In the genomic region with DNA sequence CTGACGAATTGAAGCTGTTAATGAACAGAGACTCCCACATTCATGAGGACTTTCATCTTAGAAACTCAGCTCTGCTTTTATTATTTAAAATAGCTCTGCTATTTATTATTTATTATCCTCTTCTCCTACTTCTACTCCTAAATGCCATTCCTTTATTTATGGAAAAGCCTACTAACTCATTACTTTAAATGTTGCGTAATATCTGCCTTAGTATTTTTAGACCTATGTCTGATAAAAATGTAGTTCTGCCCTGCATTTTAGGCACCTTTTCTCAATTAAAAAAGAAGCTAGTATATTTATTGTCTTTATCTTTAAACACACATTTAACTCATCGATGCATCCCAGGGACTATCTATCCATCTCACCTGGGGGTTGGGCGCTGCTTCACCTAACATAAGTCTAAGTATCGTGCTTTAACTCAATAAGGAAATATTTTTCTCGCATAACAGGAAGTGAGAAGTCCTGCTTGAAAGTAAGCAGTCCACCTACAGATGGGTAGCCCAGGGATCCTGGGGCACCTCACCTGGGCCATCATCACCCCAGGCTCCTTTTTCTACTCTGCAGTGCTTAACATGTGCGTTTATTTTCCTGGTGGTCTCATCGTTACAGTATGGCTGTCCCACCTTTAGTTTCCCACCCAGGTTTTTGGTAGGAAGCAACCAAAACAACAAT, we compare ENCODE assay signal across 1 cellular context.
TF ChIP-seq lines count a peak whose summit lies in the region.

No MANE protein-coding gene starts in this region.

TF ChIP-seq in GM12878, 131 proteins besides CTCF, POLR2A, EP300 and RAD21:
- TF ChIP-seq SMAD1 (IDR thresholded peaks at IDR 0.05; ENCODE audit: low read depth, partially characterized antibody), result no peak
- peak in 1 of 2 experiments; percentile 25; a peak in 1 of 4 replicates for TF ChIP-seq CEBPB (IDR thresholded peaks at IDR 0.05; ENCODE audit: borderline replicate concordance in 1 of 2, low read depth in 2 of 2, low read length in 2 of 2)
- no peak for TF ChIP-seq MEF2A (IDR thresholded peaks at IDR 0.05; ENCODE audit: insufficient read depth, low read depth, low read length)
- TF ChIP-seq MYB (IDR thresholded peaks at IDR 0.05; ENCODE audit: borderline replicate concordance, low read depth, low read length), result no peak
- TF ChIP-seq RFX5 (IDR thresholded peaks at IDR 0.05; ENCODE audit: low read depth, low read length), result no peak
- TF ChIP-seq, protein P1, sequence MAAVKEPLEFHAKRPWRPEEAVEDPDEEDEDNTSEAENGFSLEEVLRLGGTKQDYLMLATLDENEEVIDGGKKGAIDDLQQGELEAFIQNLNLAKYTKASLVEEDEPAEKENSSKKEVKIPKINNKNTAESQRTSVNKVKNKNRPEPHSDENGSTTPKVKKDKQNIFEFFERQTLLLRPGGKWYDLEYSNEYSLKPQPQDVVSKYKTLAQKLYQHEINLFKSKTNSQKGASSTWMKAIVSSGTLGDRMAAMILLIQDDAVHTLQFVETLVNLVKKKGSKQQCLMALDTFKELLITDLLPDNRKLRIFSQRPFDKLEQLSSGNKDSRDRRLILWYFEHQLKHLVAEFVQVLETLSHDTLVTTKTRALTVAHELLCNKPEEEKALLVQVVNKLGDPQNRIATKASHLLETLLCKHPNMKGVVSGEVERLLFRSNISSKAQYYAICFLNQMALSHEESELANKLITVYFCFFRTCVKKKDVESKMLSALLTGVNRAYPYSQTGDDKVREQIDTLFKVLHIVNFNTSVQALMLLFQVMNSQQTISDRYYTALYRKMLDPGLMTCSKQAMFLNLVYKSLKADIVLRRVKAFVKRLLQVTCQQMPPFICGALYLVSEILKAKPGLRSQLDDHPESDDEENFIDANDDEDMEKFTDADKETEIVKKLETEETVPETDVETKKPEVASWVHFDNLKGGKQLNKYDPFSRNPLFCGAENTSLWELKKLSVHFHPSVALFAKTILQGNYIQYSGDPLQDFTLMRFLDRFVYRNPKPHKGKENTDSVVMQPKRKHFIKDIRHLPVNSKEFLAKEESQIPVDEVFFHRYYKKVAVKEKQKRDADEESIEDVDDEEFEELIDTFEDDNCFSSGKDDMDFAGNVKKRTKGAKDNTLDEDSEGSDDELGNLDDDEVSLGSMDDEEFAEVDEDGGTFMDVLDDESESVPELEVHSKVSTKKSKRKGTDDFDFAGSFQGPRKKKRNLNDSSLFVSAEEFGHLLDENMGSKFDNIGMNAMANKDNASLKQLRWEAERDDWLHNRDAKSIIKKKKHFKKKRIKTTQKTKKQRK (IDR thresholded peaks at IDR 0.05; ENCODE audit: low read depth, low read length), result no peak
TF ChIP-seq in GM12878: peak in this region for 1.
